1 cellular context compared by ENCODE assay signal in genomic region chr6:104957301-104958177, GRCh38.
TF ChIP-seq lines count a peak whose summit lies in the region.

No MANE protein-coding gene starts in this region.

TF ChIP-seq in K562, 482 proteins besides CTCF, POLR2A, EP300 and RAD21 (continued from another document and continues in another):
- TF ChIP-seq GTF2E2 (tag; IDR thresholded peaks at IDR 0.05), result no peak
- TF ChIP-seq SMAD2 (IDR thresholded peaks at IDR 0.05; ENCODE audit: low read depth, low read length), result no peak
- no peak for TF ChIP-seq TBL1XR1 (IDR thresholded peaks at IDR 0.05; ENCODE audit: low read length in 2 of 2)
- no peak for TF ChIP-seq MCM5 (IDR thresholded peaks at IDR 0.05; ENCODE audit: low read depth)
- TF ChIP-seq ZNF766 (CRISPR knock-in tag; conservative IDR thresholded peaks at IDR 0.05), result no peak
- TF ChIP-seq KLF6 (CRISPR knock-in tag; IDR thresholded peaks at IDR 0.05; ENCODE audit: borderline replicate concordance), result no peak
- TF ChIP-seq GTF2A2 (tag; IDR thresholded peaks at IDR 0.05), result no peak
- no peak for TF ChIP-seq ZNF146 (CRISPR knock-in tag; IDR thresholded peaks at IDR 0.05; ENCODE audit: unreplicated experiment)
- TF ChIP-seq ZNF79 (CRISPR knock-in tag; IDR thresholded peaks at IDR 0.05; ENCODE audit: low read depth), result no peak
- peak; percentile 37 for TF ChIP-seq EGR1 (conservative IDR thresholded peaks at IDR 0.05)
- no peak for TF ChIP-seq C11orf30 (IDR thresholded peaks at IDR 0.05; ENCODE audit: low read depth)
- TF ChIP-seq TOE1 (IDR thresholded peaks at IDR 0.05; ENCODE audit: borderline replicate concordance), result peak; percentile 26
- TF ChIP-seq TOE1 (CRISPR knock-in tag; IDR thresholded peaks at IDR 0.05; ENCODE audit: borderline replicate concordance, low read depth), result no peak
- TF ChIP-seq ATF1 (CRISPR knock-in tag; IDR thresholded peaks at IDR 0.05), result no peak
- no peak for TF ChIP-seq ATF1 (tag; IDR thresholded peaks at IDR 0.05)
- no peak; the same call in 1 of the 2 replicates for TF ChIP-seq NKRF (IDR thresholded peaks at IDR 0.05; ENCODE audit: borderline replicate concordance)
- TF ChIP-seq KLF1 (tag; IDR thresholded peaks at IDR 0.05), result no peak
- TF ChIP-seq ZBTB40 (IDR thresholded peaks at IDR 0.05), result no peak
- no peak for TF ChIP-seq ZBTB40 (CRISPR knock-in tag; IDR thresholded peaks at IDR 0.05)
- TF ChIP-seq ATF3 (IDR thresholded peaks at IDR 0.05), result no peak
- TF ChIP-seq ATF3 (CRISPR knock-in tag; conservative IDR thresholded peaks at IDR 0.05), result no peak
- no peak for TF ChIP-seq ZFPM2 (CRISPR knock-in tag; IDR thresholded peaks at IDR 0.05)
- TF ChIP-seq ZNF263 (CRISPR knock-in tag; IDR thresholded peaks at IDR 0.05; ENCODE audit: borderline replicate concordance), result no peak
- no peak for TF ChIP-seq USF1 (CRISPR knock-in tag; IDR thresholded peaks at IDR 0.05)
- TF ChIP-seq SMAD1 (IDR thresholded peaks at IDR 0.05; ENCODE audit: low read depth, low read length, partially characterized antibody), result peak; percentile 30
- TF ChIP-seq SREBF1 (IDR thresholded peaks at IDR 0.05; ENCODE audit: borderline replicate concordance, low read depth, low read length), result no peak
- TF ChIP-seq SAFB (IDR thresholded peaks at IDR 0.05; ENCODE audit: borderline replicate concordance, low read depth, low read length), result no peak
- TF ChIP-seq NEUROD1 (IDR thresholded peaks at IDR 0.05; ENCODE audit: borderline replicate concordance, low read depth, low read length, partially characterized antibody), result peak; percentile 18
- TF ChIP-seq ZNF639 (CRISPR knock-in tag; conservative IDR thresholded peaks at IDR 0.05 in 1 of 2, IDR thresholded peaks at IDR 0.05 in 1 of 2), result no peak
- TF ChIP-seq THRAP3 (IDR thresholded peaks at IDR 0.05; ENCODE audit: borderline replicate concordance), result peak; percentile 77; the same call in 1 of the 2 replicates
- TF ChIP-seq COPS2 (conservative IDR thresholded peaks at IDR 0.05), result no peak
- TF ChIP-seq TSC22D4 (tag; IDR thresholded peaks at IDR 0.05), result no peak
- no peak for TF ChIP-seq ZC3H11A (IDR thresholded peaks at IDR 0.05; ENCODE audit: low read depth, low read length)
- TF ChIP-seq MAFF (IDR thresholded peaks at IDR 0.05; ENCODE audit: low read length), result no peak; the same call in 1 of the 2 replicates
- TF ChIP-seq ZNF224 (CRISPR knock-in tag; IDR thresholded peaks at IDR 0.05), result no peak
- TF ChIP-seq SREBF2 (CRISPR knock-in tag; IDR thresholded peaks at IDR 0.05), result no peak
- no peak for TF ChIP-seq MEIS2 (IDR thresholded peaks at IDR 0.05; ENCODE audit: partially characterized antibody)
- TF ChIP-seq RB1 (IDR thresholded peaks at IDR 0.05; ENCODE audit: low read depth), result no peak
- no peak for TF ChIP-seq ZNF324 (CRISPR knock-in tag; IDR thresholded peaks at IDR 0.05)
- TF ChIP-seq ZNF696 (CRISPR knock-in tag; conservative IDR thresholded peaks at IDR 0.05), result no peak
- TF ChIP-seq VEZF1 (CRISPR knock-in tag; IDR thresholded peaks at IDR 0.05), result peak; percentile 66
- no peak for TF ChIP-seq SIRT6 (IDR thresholded peaks at IDR 0.05; ENCODE audit: low read depth, low read length)
- TF ChIP-seq ZFX (CRISPR knock-in tag; IDR thresholded peaks at IDR 0.05), result no peak
- TF ChIP-seq TEAD4 (IDR thresholded peaks at IDR 0.05; ENCODE audit: low read length), result peak; percentile 51
- no peak for TF ChIP-seq TEAD4 (CRISPR knock-in tag; IDR thresholded peaks at IDR 0.05; ENCODE audit: borderline replicate concordance)
- no peak for TF ChIP-seq RERE (CRISPR knock-in tag; IDR thresholded peaks at IDR 0.05; ENCODE audit: borderline replicate concordance)
- no peak for TF ChIP-seq NCOA1 (IDR thresholded peaks at IDR 0.05; ENCODE audit: low read depth)
- 0 out of 2 replicates have a peak, but pooled peaks have one; percentile 5 for TF ChIP-seq MTA2 (IDR thresholded peaks at IDR 0.05; ENCODE audit: low read depth)
- TF ChIP-seq POLR2AphosphoS2 (IDR thresholded peaks at IDR 0.05; ENCODE audit: low read length), result no peak
- no peak for TF ChIP-seq FOXJ3 (CRISPR knock-in tag; IDR thresholded peaks at IDR 0.05)
